Comparison of ENCODE assay signal across 8 cellular contexts in genomic region chr6:137767931-137768690, GRCh38.
DNase-seq lines count a peak whose midpoint lies in the region; ATAC-seq and TF ChIP-seq lines count a peak whose summit lies in the region.

No MANE protein-coding gene starts in this region.

- peak; percentile 65 for ATAC-seq in GM18505 (IDR thresholded peaks at IDR 0.05; ENCODE audit: unreplicated experiment)
- peak; percentile 65 for ATAC-seq in HG02623 (IDR thresholded peaks at IDR 0.05; ENCODE audit: unreplicated experiment)
- no peak for ATAC-seq in foreskin keratinocyte
- no peak for ATAC-seq in HG02571 (IDR thresholded peaks at IDR 0.05; ENCODE audit: unreplicated experiment)

- DNase-seq in NOMO-1 treated with dmso at 0.1 percent for 144 hours (lab: John Stamatoyannopoulos, UW; ENCODE audit: unreplicated experiment) = peak; percentile 62
- peak in 1 of 2 donors; percentile 55 for DNase-seq in foreskin keratinocyte
- DNase-seq in SW 1271 (lab: John Stamatoyannopoulos, UW) = no peak
- DNase-seq in NCI-H82 (lab: John Stamatoyannopoulos, UW) = no peak
- DNase-seq in NCI-H2107 (lab: John Stamatoyannopoulos, UW) = no peak

- peaks cover 41% of the 10 kb centered on the region for H3K4me1 ChIP-seq in foreskin keratinocyte

- peak overlapping the region; percentile 55 for H3K27ac ChIP-seq in foreskin keratinocyte

- no peak for TF ChIP-seq POLR2A in GM18505 (IDR thresholded peaks at IDR 0.05; ENCODE audit: borderline replicate concordance, extremely low read depth, insufficient read depth, insufficient read length)

- no peaks in the 10 kb centered on the region for H3K27me3 ChIP-seq in foreskin keratinocyte

- TF ChIP-seq CTCF in foreskin keratinocyte (conservative IDR thresholded peaks at IDR 0.05) = no peak

Comparison
In these comparisons a context has a peak if more than half of its experiments do, and no peak if none do; other contexts are left out.
1. ATAC-seq: peak in GM18505 (single experiment) and HG02623 (single experiment); none in foreskin keratinocyte (single experiment) and HG02571 (single experiment).